In the genomic region with DNA sequence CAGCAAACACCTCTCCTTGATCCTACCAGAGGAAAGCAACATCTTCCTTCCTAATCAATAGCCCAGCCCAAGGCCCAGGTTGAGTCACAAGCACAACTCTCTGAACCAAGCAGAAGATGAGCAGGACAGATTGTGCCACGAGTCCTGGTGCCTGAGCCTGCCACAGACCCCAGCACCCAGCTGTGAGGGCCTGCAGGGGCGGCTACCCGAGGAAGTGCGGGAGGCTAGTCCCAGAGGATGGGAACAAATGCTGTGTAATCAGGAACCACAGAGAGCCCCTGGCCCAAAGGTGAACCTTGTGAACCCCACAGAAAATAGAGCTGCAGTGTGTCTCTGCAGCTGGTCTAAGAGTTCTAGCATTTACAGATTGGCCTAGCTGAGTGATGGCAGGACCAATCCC, we compare ENCODE assay signal across 27 cellular contexts.
DNase-seq lines count a peak whose midpoint lies in the region; ATAC-seq, FAIRE-seq and TF ChIP-seq lines count a peak whose summit lies in the region.
"Had no signal": no experiment of that assay in that cellular context is flagged by ENCODE, and none has a peak within 500 bp of the region (broad histone marks: within the 10 kb centered on the region; RNA-seq: fewer than 3 reads in every experiment).

No MANE protein-coding gene starts in this region.

- no peaks in the 10 kb centered on the region; a peak in 1 of 22 replicates for H3K27me3 ChIP-seq in BLaER1 treated with 17β-estradiol and CSF1 and Interleukin-3, amounts not matched to agents 10 nM and 100 nM
- H3K27me3 ChIP-seq in bronchial epithelial cell (ENCODE audit: control insufficient read depth, insufficient read depth, low read length) (peaks cover 3% of the 10 kb centered on the region), SJCRH30 (no peaks in the 10 kb centered on the region)
- H3K27me3 ChIP-seq: BE2C had no signal

- H3K27me3 Mint-ChIP-seq in glutamatergic neuron (ENCODE audit: unreplicated experiment): peaks cover 3% of the 10 kb centered on the region
- H3K27me3 Mint-ChIP-seq in activated T-cell treated with anti-CD3 and anti-CD28 coated beads, Interleukin-2, amount 50 U/mL, for 72 hours (ENCODE audit: low read depth): no peaks in the 10 kb centered on the region

- peak overlapping the region; percentile 74 for H3K27ac Mint-ChIP-seq in glutamatergic neuron (ENCODE audit: unreplicated experiment)
- H3K27ac Mint-ChIP-seq in activated T-cell treated with anti-CD3 and anti-CD28 coated beads, Interleukin-2, amount 50 U/mL, for 72 hours: no peak overlapping the region
- H3K27ac Mint-ChIP-seq: CD14-positive monocyte; CD4-positive, alpha-beta memory T cell; CD4-positive, CD25-positive, alpha-beta regulatory T cell; CD8-positive, alpha-beta memory T cell had no signal

- peaks cover 41% of the 10 kb centered on the region for H3K4me1 Mint-ChIP-seq in glutamatergic neuron (ENCODE audit: low read depth, unreplicated experiment)
- H3K4me1 Mint-ChIP-seq in activated T-cell treated with anti-CD3 and anti-CD28 coated beads, Interleukin-2, amount 50 U/mL, for 72 hours (ENCODE audit: low read depth): no peaks in the 10 kb centered on the region
- H3K4me1 Mint-ChIP-seq: CD14-positive monocyte; CD4-positive, alpha-beta memory T cell; CD4-positive, CD25-positive, alpha-beta regulatory T cell; CD8-positive, alpha-beta memory T cell had no signal

- H3K4me3 ChIP-seq in BLaER1 treated with 17β-estradiol and CSF1 and Interleukin-3, amounts not matched to agents 10 nM and 100 nM: no peak overlapping the region
- H3K4me3 ChIP-seq in bronchial epithelial cell (ENCODE audit: low read depth, low read length) (no peak overlapping the region), SJCRH30 (no peak overlapping the region)
- H3K4me3 ChIP-seq: GM12878 had no signal

- H3K9me3 ChIP-seq in BLaER1 treated with 17β-estradiol and CSF1 and Interleukin-3, amounts not matched to agents 10 nM and 100 nM (replicated peaks in 1 of 11): no peaks in the 10 kb centered on the region
- no peaks in the 10 kb centered on the region for H3K9me3 ChIP-seq in SJCRH30 (replicated peaks)
- H3K9me3 ChIP-seq: BE2C had no signal

- no peaks in the 10 kb centered on the region for H4K20me1 ChIP-seq in BLaER1 treated with 17β-estradiol and CSF1 and Interleukin-3, amounts not matched to agents 10 nM and 100 nM

- no peak for DNase-seq in bronchial epithelial cell (ENCODE audit: low read depth)
- no peak for DNase-seq in glutamatergic neuron
- no peak for DNase-seq in SJCRH30
- DNase-seq in NK-92 treated with Interleukin-12 subunit alpha and Interleukin-12 subunit beta, amount 100 ng/mL, for 24 hours (lab: John Stamatoyannopoulos, UW): no peak
- no peak for DNase-seq in activated T-cell treated with anti-CD3 and anti-CD28 coated beads, Interleukin-2, amount 50 U/mL, for 72 hours
- DNase-seq: 8988T; ACHN; BE2C; C1 segment of cervical spinal cord; CD4-positive, alpha-beta memory T cell; CD4-positive, CD25-positive, alpha-beta regulatory T cell; CD8-positive, alpha-beta memory T cell; COR-L47; DMS 273 treated with DMSO at 0.1 percent for 48 hours; DMS53; DMS79; DND-41; EL; GDM1 had no signal

- TF ChIP-seq CTCF in bronchial epithelial cell (IDR thresholded peaks at IDR 0.05; ENCODE audit: insufficient read depth, low read length, severe bottlenecking) (no peak), glutamatergic neuron (IDR thresholded peaks at IDR 0.05; ENCODE audit: partially characterized antibody, unreplicated experiment) (no peak)

- H3K9ac ChIP-seq in BLaER1 treated with 17β-estradiol and CSF1 and Interleukin-3, amounts not matched to agents 10 nM and 100 nM: no peak overlapping the region

- no peaks in the 10 kb centered on the region for H3K36me3 Mint-ChIP-seq in glutamatergic neuron (ENCODE audit: unreplicated experiment)
- no peaks in the 10 kb centered on the region for H3K36me3 Mint-ChIP-seq in activated T-cell treated with anti-CD3 and anti-CD28 coated beads, Interleukin-2, amount 50 U/mL, for 72 hours (ENCODE audit: insufficient read depth in 2 of 2)
- H3K36me3 Mint-ChIP-seq: CD14-positive monocyte; CD4-positive, alpha-beta memory T cell; CD4-positive, CD25-positive, alpha-beta regulatory T cell; CD8-positive, alpha-beta memory T cell had no signal

- peak overlapping the region; percentile 45 for H3K4me3 Mint-ChIP-seq in glutamatergic neuron (ENCODE audit: unreplicated experiment)
- H3K4me3 Mint-ChIP-seq in activated T-cell treated with anti-CD3 and anti-CD28 coated beads, Interleukin-2, amount 50 U/mL, for 72 hours: no peak overlapping the region
- H3K4me3 Mint-ChIP-seq: CD14-positive monocyte; CD4-positive, alpha-beta memory T cell; CD4-positive, CD25-positive, alpha-beta regulatory T cell; CD8-positive, alpha-beta memory T cell had no signal

- no peak overlapping the region for H3K27ac ChIP-seq in BLaER1 treated with 17β-estradiol and CSF1 and Interleukin-3, amounts not matched to agents 10 nM and 100 nM
- H3K27ac ChIP-seq in SJCRH30: no peak overlapping the region

- no peak for ATAC-seq in GM18519 (IDR thresholded peaks at IDR 0.05; ENCODE audit: low FRiP score, unreplicated experiment)
- ATAC-seq in activated T-cell treated with anti-CD3 and anti-CD28 coated beads, Interleukin-2, amount 50 U/mL, for 72 hours (replicated peaks in 1 of 2): no peak
- ATAC-seq: GM12878 had no signal

- peaks cover 4% of the 10 kb centered on the region for H3K9me3 Mint-ChIP-seq in glutamatergic neuron (ENCODE audit: unreplicated experiment)
- H3K9me3 Mint-ChIP-seq in activated T-cell treated with anti-CD3 and anti-CD28 coated beads, Interleukin-2, amount 50 U/mL, for 72 hours: no peaks in the 10 kb centered on the region
- H3K9me3 Mint-ChIP-seq: CD14-positive monocyte; CD4-positive, alpha-beta memory T cell; CD4-positive, CD25-positive, alpha-beta regulatory T cell; CD8-positive, alpha-beta memory T cell had no signal

- FAIRE-seq in bronchial epithelial cell (lab: Jason Lieb, UNC): peak; percentile 72
- FAIRE-seq: A204.1, GM12878, GM12892, GM18507, GM19239 had no signal

- peak overlapping the region in 7 of 11 experiments; percentile 4 to 59 (median 38); a peak in 5 of 22 replicates for H3K4me2 ChIP-seq in BLaER1 treated with 17β-estradiol and CSF1 and Interleukin-3, amounts not matched to agents 10 nM and 100 nM

- H3K4me1 ChIP-seq in BLaER1 treated with 17β-estradiol and CSF1 and Interleukin-3, amounts not matched to agents 10 nM and 100 nM: peaks cover 18 to 36% (median 30%) of the 10 kb centered on the region in 10 experiments
- peaks cover 13% of the 10 kb centered on the region; the same call in 1 of the 2 replicates for H3K4me1 ChIP-seq in SJCRH30
- H3K4me1 ChIP-seq: BE2C had no signal

- H3K36me3 ChIP-seq in BLaER1 treated with 17β-estradiol and CSF1 and Interleukin-3, amounts not matched to agents 10 nM and 100 nM: no peaks in the 10 kb centered on the region
- H3K36me3 ChIP-seq in bronchial epithelial cell (ENCODE audit: control insufficient read depth, insufficient read depth, low read length) (no peaks in the 10 kb centered on the region), SJCRH30 (no peaks in the 10 kb centered on the region)
- H3K36me3 ChIP-seq: BE2C had no signal
